In the genomic region with DNA sequence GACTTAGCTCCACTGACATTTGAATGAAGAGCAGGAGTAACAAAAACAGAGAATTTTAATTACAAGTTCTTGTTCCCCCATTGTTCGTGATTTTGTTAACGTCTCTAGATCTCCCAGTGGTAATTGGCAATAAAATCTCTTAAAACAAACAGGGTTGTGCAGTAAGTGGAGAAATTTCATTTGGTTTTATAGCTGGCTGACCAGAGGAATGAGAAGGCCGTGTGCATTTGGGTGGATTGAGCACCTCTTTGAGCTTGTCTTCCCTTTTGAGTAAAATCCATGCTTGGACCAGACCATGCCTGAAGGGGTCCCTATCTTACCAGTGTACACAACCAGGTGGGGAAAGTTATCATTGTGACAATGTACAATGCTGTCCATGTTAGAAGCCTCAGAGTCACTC, we compare ENCODE assay signal across 21 cellular contexts.
DNase-seq lines count a peak whose midpoint lies in the region; ATAC-seq and TF ChIP-seq lines count a peak whose summit lies in the region.
"Had no signal": no experiment of that assay in that cellular context is flagged by ENCODE, and none has a peak within 500 bp of the region (broad histone marks: within the 10 kb centered on the region; RNA-seq: fewer than 3 reads in every experiment).

No MANE protein-coding gene starts in this region.

- no peak overlapping the region for H3K9ac ChIP-seq in DND-41 (ENCODE audit: low read depth, low read length)
- H3K9ac ChIP-seq in PC-3 (ENCODE audit: low read length) = no peak overlapping the region
- H3K9ac ChIP-seq: BLaER1 had no signal

- H4K20me1 ChIP-seq in DND-41 (ENCODE audit: insufficient read depth, low read length) = peaks cover 59% of the 10 kb centered on the region
- no peaks in the 10 kb centered on the region for H4K20me1 ChIP-seq in PC-3 (ENCODE audit: low read length)
- H4K20me1 ChIP-seq: BLaER1 had no signal

- H3K27me3 ChIP-seq in DND-41 (ENCODE audit: insufficient read depth, low read length, poor library complexity) = no peaks in the 10 kb centered on the region
- H3K27me3 ChIP-seq in dorsolateral prefrontal cortex = no peaks in the 10 kb centered on the region
- H3K27me3 ChIP-seq in PC-3 (ENCODE audit: low read length) = no peaks in the 10 kb centered on the region
- H3K27me3 ChIP-seq: BLaER1 had no signal

- no peak overlapping the region for H2AFZ ChIP-seq in DND-41 (ENCODE audit: low read depth, low read length)
- H2AFZ ChIP-seq in PC-3 (ENCODE audit: low read length) = no peak overlapping the region

- H3K9me3 ChIP-seq in DND-41 (ENCODE audit: insufficient read depth, low read length, severe bottlenecking) (peaks cover 5% of the 10 kb centered on the region), HEK293 (ENCODE audit: control insufficient read depth, insufficient read depth, low read depth, low read length) (no peaks in the 10 kb centered on the region), PC-3 (ENCODE audit: low read length) (no peaks in the 10 kb centered on the region)
- H3K9me3 ChIP-seq: BLaER1 had no signal

- TF ChIP-seq CTCF in DND-41 (IDR thresholded peaks at IDR 0.05; ENCODE audit: borderline replicate concordance, extremely low read depth, low read length, poor library complexity, severe bottlenecking) (peak; percentile 2), HEK293 (tag by site-specific recombination; IDR thresholded peaks at IDR 0.05) (no peak), dorsolateral prefrontal cortex (IDR thresholded peaks at IDR 0.05 in 54 of 56, conservative IDR thresholded peaks at IDR 0.05 in 2 of 56; ENCODE audit: low read depth in 1 of 56, partially characterized antibody in 56 of 56) (no peak), PC-3 (conservative IDR thresholded peaks at IDR 0.05; ENCODE audit: low read depth, low read length) (no peak)

- H3K4me3 ChIP-seq in DND-41 (ENCODE audit: low read depth in 1 of 2, low read length in 2 of 2) (no peak overlapping the region), HEK293 (ENCODE audit: low read depth, low read length) (no peak overlapping the region), dorsolateral prefrontal cortex (no peak overlapping the region), PC-3 (ENCODE audit: low read length) (no peak overlapping the region)
- H3K4me3 ChIP-seq: BLaER1 had no signal

- H3K4me1 ChIP-seq in DND-41 (ENCODE audit: insufficient read depth, low read length) = no peaks in the 10 kb centered on the region
- H3K4me1 ChIP-seq in HEK293 (ENCODE audit: control insufficient read depth, insufficient read depth, low read length) = peaks cover 9% of the 10 kb centered on the region
- H3K4me1 ChIP-seq in PC-3 (ENCODE audit: insufficient read depth, low read length) = peaks cover 27% of the 10 kb centered on the region

- DNase-seq in DND-41 = no peak
- DNase-seq in glomerular visceral epithelial cell (ENCODE audit: extremely low spot score) = peak; percentile 22
- DNase-seq in renal cortical epithelial cell (ENCODE audit: low read depth) = peak; percentile 88
- DNase-seq in dorsolateral prefrontal cortex = no peak
- no peak for DNase-seq in putamen (ENCODE audit: low spot score)
- no peak for DNase-seq in PC-3
- DNase-seq: CD4-positive, alpha-beta T cell; COR-L47; DMS 273 treated with DMSO at 0.1 percent for 48 hours; DMS79; GF-D8; KG1; MM.1S; NCI-H2029; NCI-H446 treated with DMSO at 0.1 percent for 48 hours; NCI-H526; NCI-H82; SHP77 treated with DMSO at 0.1 percent for 48 hours had no signal

- H3K4me2 ChIP-seq in DND-41 (ENCODE audit: insufficient read depth, low read length) (no peak overlapping the region), PC-3 (ENCODE audit: low read length) (no peak overlapping the region)

- POLR2A ChIA-PET in HEK293 (lab: Yijun Ruan, JAX) (interaction anchor here (0.8 kb wide), 1 partner anchor 12 kb away, joined by 3 read pairs; no protein-coding TSS in a partner anchor), PC-3 (lab: Charles Lee; ENCODE audit: unreplicated experiment) (interaction anchor here (0.6 kb wide), 1 partner anchor 21 kb away, joined by 4 read pairs; no protein-coding TSS in a partner anchor)

- no TSS peak for BruUV-seq in PC-3 (replicated peaks; lab: Mats Ljungman, UMichigan)

- CTCF ChIA-PET in HEK293 (lab: Yijun Ruan, JAX) (interaction anchor here (0.6 to 2.1 kb wide), 7 partner anchors 31 to 394 kb away, joined by 3 to 8 read pairs (median 4); no protein-coding TSS in a partner anchor), PC-3 (lab: Charles Lee) (no interaction called here)

- H3K36me3 ChIP-seq in DND-41 (ENCODE audit: insufficient read depth, low read length) = peaks cover 30% of the 10 kb centered on the region
- H3K36me3 ChIP-seq in HEK293 (ENCODE audit: control insufficient read depth in 2 of 2, insufficient read depth in 1 of 2, low read length in 2 of 2) = no peaks in the 10 kb centered on the region
- H3K36me3 ChIP-seq in PC-3 (ENCODE audit: low read depth, low read length) = no peaks in the 10 kb centered on the region
- H3K36me3 ChIP-seq: BLaER1 had no signal

- no peaks in the 10 kb centered on the region for H3F3A ChIP-seq in PC-3 (ENCODE audit: low read length, unreplicated experiment)

- intact Hi-C loops in dorsolateral prefrontal cortex (cut with DNase I) (no loop called here), PC-3 (cut with micrococcal nuclease) (loop anchor here (5.0 kb wide), 1 partner anchor 204 kb away; no protein-coding TSS in a partner anchor)

- ATAC-seq in DND-41 (ENCODE audit: insufficient read depth, low read depth) = no peak
- ATAC-seq in PC-3 = no peak
- ATAC-seq: Panc1 had no signal

- peaks cover 96% of the 10 kb centered on the region for H3K79me2 ChIP-seq in DND-41 (ENCODE audit: insufficient read depth, low read length)
- H3K79me2 ChIP-seq in PC-3 (ENCODE audit: low read length) = no peaks in the 10 kb centered on the region

- no peaks in the 10 kb centered on the region for H3K9me2 ChIP-seq in PC-3 (replicated peaks; ENCODE audit: low read length)

- H3K27ac ChIP-seq in DND-41 (ENCODE audit: low read length) = peak overlapping the region; percentile 19; the same call in 1 of the 2 replicates
- H3K27ac ChIP-seq in HEK293 (ENCODE audit: extremely low read depth, low read depth, low read length) = no peak overlapping the region
- no peak overlapping the region for H3K27ac ChIP-seq in dorsolateral prefrontal cortex
- no peak overlapping the region for H3K27ac ChIP-seq in PC-3 (ENCODE audit: low read length)
- H3K27ac ChIP-seq: BLaER1 had no signal

TF ChIP-seq in HEK293, 187 proteins besides CTCF, POLR2A, EP300 and RAD21 (continues in another document):
- TF ChIP-seq KLF10 (tag by site-specific recombination; IDR thresholded peaks at IDR 0.05) (no peak), OSR2 (tag by site-specific recombination; IDR thresholded peaks at IDR 0.05) (0 out of 2 replicates have a peak, but pooled peaks have one; percentile 14), ZNF600 (tag by site-specific recombination; IDR thresholded peaks at IDR 0.05) (no peak), ZNF221 (tag by site-specific recombination; IDR thresholded peaks at IDR 0.05; ENCODE audit: borderline replicate concordance) (no peak), ZNF791 (tag by site-specific recombination; IDR thresholded peaks at IDR 0.05) (no peak)
- TF ChIP-seq, protein P1, sequence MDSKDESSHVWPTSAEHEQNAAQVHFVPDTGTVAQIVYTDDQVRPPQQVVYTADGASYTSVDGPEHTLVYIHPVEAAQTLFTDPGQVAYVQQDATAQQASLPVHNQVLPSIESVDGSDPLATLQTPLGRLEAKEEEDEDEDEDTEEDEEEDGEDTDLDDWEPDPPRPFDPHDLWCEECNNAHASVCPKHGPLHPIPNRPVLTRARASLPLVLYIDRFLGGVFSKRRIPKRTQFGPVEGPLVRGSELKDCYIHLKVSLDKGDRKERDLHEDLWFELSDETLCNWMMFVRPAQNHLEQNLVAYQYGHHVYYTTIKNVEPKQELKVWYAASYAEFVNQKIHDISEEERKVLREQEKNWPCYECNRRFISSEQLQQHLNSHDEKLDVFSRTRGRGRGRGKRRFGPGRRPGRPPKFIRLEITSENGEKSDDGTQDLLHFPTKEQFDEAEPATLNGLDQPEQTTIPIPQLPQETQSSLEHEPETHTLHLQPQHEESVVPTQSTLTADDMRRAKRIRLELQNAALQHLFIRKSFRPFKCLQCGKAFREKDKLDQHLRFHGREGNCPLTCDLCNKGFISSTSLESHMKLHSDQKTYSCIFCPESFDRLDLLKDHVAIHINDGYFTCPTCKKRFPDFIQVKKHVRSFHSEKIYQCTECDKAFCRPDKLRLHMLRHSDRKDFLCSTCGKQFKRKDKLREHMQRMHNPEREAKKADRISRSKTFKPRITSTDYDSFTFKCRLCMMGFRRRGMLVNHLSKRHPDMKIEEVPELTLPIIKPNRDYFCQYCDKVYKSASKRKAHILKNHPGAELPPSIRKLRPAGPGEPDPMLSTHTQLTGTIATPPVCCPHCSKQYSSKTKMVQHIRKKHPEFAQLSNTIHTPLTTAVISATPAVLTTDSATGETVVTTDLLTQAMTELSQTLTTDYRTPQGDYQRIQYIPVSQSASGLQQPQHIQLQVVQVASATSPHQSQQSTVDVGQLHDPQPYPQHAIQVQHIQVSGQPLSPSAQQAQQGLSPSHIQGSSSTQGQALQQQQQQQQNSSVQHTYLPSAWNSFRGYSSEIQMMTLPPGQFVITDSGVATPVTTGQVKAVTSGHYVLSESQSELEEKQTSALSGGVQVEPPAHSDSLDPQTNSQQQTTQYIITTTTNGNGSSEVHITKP (tag by site-specific recombination; IDR thresholded peaks at IDR 0.05) = 0 out of 2 replicates have a peak, but pooled peaks have one; percentile 18
- TF ChIP-seq, protein P2, sequence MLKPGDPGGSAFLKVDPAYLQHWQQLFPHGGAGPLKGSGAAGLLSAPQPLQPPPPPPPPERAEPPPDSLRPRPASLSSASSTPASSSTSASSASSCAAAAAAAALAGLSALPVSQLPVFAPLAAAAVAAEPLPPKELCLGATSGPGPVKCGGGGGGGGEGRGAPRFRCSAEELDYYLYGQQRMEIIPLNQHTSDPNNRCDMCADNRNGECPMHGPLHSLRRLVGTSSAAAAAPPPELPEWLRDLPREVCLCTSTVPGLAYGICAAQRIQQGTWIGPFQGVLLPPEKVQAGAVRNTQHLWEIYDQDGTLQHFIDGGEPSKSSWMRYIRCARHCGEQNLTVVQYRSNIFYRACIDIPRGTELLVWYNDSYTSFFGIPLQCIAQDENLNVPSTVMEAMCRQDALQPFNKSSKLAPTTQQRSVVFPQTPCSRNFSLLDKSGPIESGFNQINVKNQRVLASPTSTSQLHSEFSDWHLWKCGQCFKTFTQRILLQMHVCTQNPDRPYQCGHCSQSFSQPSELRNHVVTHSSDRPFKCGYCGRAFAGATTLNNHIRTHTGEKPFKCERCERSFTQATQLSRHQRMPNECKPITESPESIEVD (tag by site-specific recombination; IDR thresholded peaks at IDR 0.05) = 0 out of 2 replicates have a peak, but pooled peaks have one; percentile 26

Comparison
In these comparisons a context has a peak if more than half of its experiments do, and no peak if none do; other contexts are left out.
1. DNase-seq: peak in glomerular visceral epithelial cell (single experiment) and renal cortical epithelial cell (single experiment); none in DND-41 (single experiment), dorsolateral prefrontal cortex (0 of 10), putamen (single experiment) and PC-3 (single experiment).